In genomic region chr1:161226320-161226711, GRCh38 we compare ENCODE assay signal across 8 cellular contexts. TPM values are rescaled to one million over a fixed set of nuclear protein-coding genes. Genes with fewer than 3 reads are reported as not detected.
DNase-seq lines count a peak whose midpoint lies in the region; ATAC-seq lines count a peak whose summit lies in the region.

No MANE protein-coding gene starts in this region.

- peak overlapping the region; percentile 99 for H3K27ac Mint-ChIP-seq in activated CD4-positive, alpha-beta T cell treated with anti-CD3 and anti-CD28 coated beads, Interleukin-2, amount 10 ng/mL, durations not matched to agents 24 days and 14 days
- peak overlapping the region; percentile 83 to 99 for H3K27ac Mint-ChIP-seq in activated naive CD4-positive, alpha-beta T cell treated with anti-CD3 and anti-CD28 coated beads, Interleukin-2, amount 50 U/mL, for 72 hours

- intact Hi-C loops in activated CD4-positive, alpha-beta T cell treated with anti-CD3 and anti-CD28 coated beads, Interleukin-2, amount 10 ng/mL, durations not matched to agents 24 days and 14 days (cut with micrococcal nuclease): loop anchor here (2.0 kb wide), 1 partner anchor 88 kb away; the partner anchor contains the start of gene SDHC

- H3K4me1 Mint-ChIP-seq in activated CD4-positive, alpha-beta T cell treated with anti-CD3 and anti-CD28 coated beads, Interleukin-2, amount 10 ng/mL, durations not matched to agents 24 days and 14 days: peaks cover 29% of the 10 kb centered on the region

- peak overlapping the region; percentile 83 for H3K4me3 ChIP-seq in iPS-18c (ENCODE audit: insufficient read depth, low read depth, low read length)

- no peaks in the 10 kb centered on the region for H3K27me3 Mint-ChIP-seq in activated CD4-positive, alpha-beta T cell treated with anti-CD3 and anti-CD28 coated beads, Interleukin-2, amount 10 ng/mL, durations not matched to agents 24 days and 14 days

- no peak for ATAC-seq in activated naive CD4-positive, alpha-beta T cell treated with anti-CD3 and anti-CD28 coated beads, Interleukin-2, amount 50 U/mL, for 72 hours
- ATAC-seq in HG03159 (IDR thresholded peaks at IDR 0.05; ENCODE audit: unreplicated experiment) (no peak), GM18907 (IDR thresholded peaks at IDR 0.05; ENCODE audit: unreplicated experiment) (no peak), GM21825 (IDR thresholded peaks at IDR 0.05; ENCODE audit: unreplicated experiment) (no peak)

- peaks cover 18% of the 10 kb centered on the region for H3K36me3 Mint-ChIP-seq in activated CD4-positive, alpha-beta T cell treated with anti-CD3 and anti-CD28 coated beads, Interleukin-2, amount 10 ng/mL, durations not matched to agents 24 days and 14 days (ENCODE audit: low read depth)
- H3K36me3 Mint-ChIP-seq in activated naive CD4-positive, alpha-beta T cell treated with anti-CD3 and anti-CD28 coated beads, Interleukin-2, amount 50 U/mL, for 72 hours: peaks cover 10 to 20% of the 10 kb centered on the region in 2 donors

- DNase-seq in activated CD4-positive, alpha-beta T cell treated with anti-CD3 and anti-CD28 coated beads, Interleukin-2, amount 10 ng/mL, durations not matched to agents 24 days and 14 days: peak; percentile 70
- DNase-seq in activated CD4-positive, alpha-beta T cell treated with anti-CD3 and anti-CD28 coated beads for 4 hours: no peak
- DNase-seq in activated naive CD4-positive, alpha-beta T cell treated with anti-CD3 and anti-CD28 coated beads, Interleukin-2, amount 50 U/mL, for 72 hours (ENCODE audit: low spot score in 2 of 2): no peak
- no peak for DNase-seq in substantia nigra (lab: John Stamatoyannopoulos, UW)

- peak overlapping the region; percentile 74 for H3K27ac ChIP-seq in substantia nigra (ENCODE audit: low read depth, low read length, poor library complexity, severe bottlenecking)

- no peaks in the 10 kb centered on the region for H3K9me3 ChIP-seq in iPS-18c (ENCODE audit: control insufficient read depth, insufficient read depth, low read length)

- H3K4me3 Mint-ChIP-seq in activated CD4-positive, alpha-beta T cell treated with anti-CD3 and anti-CD28 coated beads, Interleukin-2, amount 10 ng/mL, durations not matched to agents 24 days and 14 days: peak overlapping the region; percentile 99

- no peaks in the 10 kb centered on the region for H3K9me3 Mint-ChIP-seq in activated CD4-positive, alpha-beta T cell treated with anti-CD3 and anti-CD28 coated beads, Interleukin-2, amount 10 ng/mL, durations not matched to agents 24 days and 14 days
- H3K9me3 Mint-ChIP-seq in activated naive CD4-positive, alpha-beta T cell treated with anti-CD3 and anti-CD28 coated beads, Interleukin-2, amount 50 U/mL, for 72 hours: no peaks in the 10 kb centered on the region

RNA-seq across cellular contexts. Expression of gene TOMM40L, which starts 0.5 kb away (rescaled TPM):
- 25.6 and 28.4 TPM in 2 replicates for total RNA-seq in activated CD4-positive, alpha-beta T cell treated with anti-CD3 and anti-CD28 coated beads, Interleukin-2, amount 10 ng/mL, durations not matched to agents 24 days and 14 days
- total RNA-seq in activated naive CD4-positive, alpha-beta T cell treated with anti-CD3 and anti-CD28 coated beads, Interleukin-2, amount 50 U/mL, for 72 hours: 10 to 100 TPM; 13.3 to 17.7 TPM

RNA-seq across cellular contexts. Expression of gene APOA2, which starts 2.9 kb away (rescaled TPM):
- total RNA-seq in activated CD4-positive, alpha-beta T cell treated with anti-CD3 and anti-CD28 coated beads, Interleukin-2, amount 10 ng/mL, durations not matched to agents 24 days and 14 days: not detected in 2 replicates
- not detected for total RNA-seq in activated naive CD4-positive, alpha-beta T cell treated with anti-CD3 and anti-CD28 coated beads, Interleukin-2, amount 50 U/mL, for 72 hours

RNA-seq across cellular contexts. Expression of gene FCER1G, which starts 11.2 kb away (rescaled TPM):
- 0.63 TPM in 1 of 2 replicates, not detected in the other for total RNA-seq in activated CD4-positive, alpha-beta T cell treated with anti-CD3 and anti-CD28 coated beads, Interleukin-2, amount 10 ng/mL, durations not matched to agents 24 days and 14 days
- 1 to 10 TPM in 1 of 2 donors, under 1 TPM in 1; 0.49 to 7.4 TPM for total RNA-seq in activated naive CD4-positive, alpha-beta T cell treated with anti-CD3 and anti-CD28 coated beads, Interleukin-2, amount 50 U/mL, for 72 hours

RNA-seq across cellular contexts. Expression of gene NR1I3, which starts 11.7 kb away (rescaled TPM):
- total RNA-seq in activated CD4-positive, alpha-beta T cell treated with anti-CD3 and anti-CD28 coated beads, Interleukin-2, amount 10 ng/mL, durations not matched to agents 24 days and 14 days: not detected in 2 replicates
- total RNA-seq in activated naive CD4-positive, alpha-beta T cell treated with anti-CD3 and anti-CD28 coated beads, Interleukin-2, amount 50 U/mL, for 72 hours: not detected

RNA-seq across cellular contexts. Expression of gene NDUFS2, which starts 24.1 kb away (rescaled TPM):
- total RNA-seq in activated CD4-positive, alpha-beta T cell treated with anti-CD3 and anti-CD28 coated beads, Interleukin-2, amount 10 ng/mL, durations not matched to agents 24 days and 14 days: 88.4 and 89.6 TPM in 2 replicates
- 100 to 1,000 TPM; 115 to 126 TPM for total RNA-seq in activated naive CD4-positive, alpha-beta T cell treated with anti-CD3 and anti-CD28 coated beads, Interleukin-2, amount 50 U/mL, for 72 hours
